ENCODE assay signal across 8 cellular contexts in the genomic region with DNA sequence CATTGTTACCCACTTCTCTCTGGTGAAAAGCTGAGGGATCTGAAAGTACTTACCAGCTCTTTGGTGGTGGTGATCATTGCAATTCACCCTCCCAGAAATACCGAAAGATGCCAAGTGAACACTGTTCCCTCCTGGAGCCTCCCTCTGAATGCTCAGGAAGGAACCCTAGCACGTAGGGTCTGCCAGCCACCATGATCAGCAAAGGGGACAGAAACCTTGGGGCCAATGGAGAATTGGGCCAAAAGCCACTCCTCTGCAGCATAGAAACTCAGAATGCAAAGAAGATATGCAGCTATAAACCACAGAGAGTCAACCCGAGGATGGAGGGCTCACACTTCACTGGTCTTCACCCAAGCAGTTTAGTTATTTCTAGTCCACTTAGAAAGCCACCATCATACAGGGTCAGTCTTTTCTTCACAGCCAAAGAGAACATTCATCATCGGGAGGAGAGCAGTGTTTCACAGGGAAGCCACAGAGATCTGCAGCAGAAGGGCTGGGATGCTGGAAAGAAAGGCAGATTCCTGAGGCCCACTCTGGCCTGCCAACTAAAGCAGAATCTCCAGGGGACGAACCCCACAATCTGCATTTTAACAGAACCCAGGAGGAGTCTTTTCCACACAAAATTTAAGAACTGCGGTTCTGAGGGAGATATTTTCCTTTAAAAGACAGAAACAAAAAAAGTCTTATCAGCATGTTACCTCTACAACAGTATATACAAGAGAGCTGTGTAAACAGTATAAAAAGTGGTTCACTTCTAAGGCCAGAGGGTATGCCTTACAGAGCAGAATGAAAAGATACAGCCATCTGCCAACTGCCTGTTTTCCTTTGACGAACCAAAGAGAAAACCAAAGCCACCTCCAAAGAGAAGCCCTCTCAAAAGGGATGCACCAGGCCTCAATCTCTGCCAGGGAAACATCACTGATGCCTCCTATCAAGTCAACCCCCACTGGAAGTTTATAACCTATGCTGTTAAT.
A peak's percentile ranks its signal among the peaks of the same experiment; 100 is the strongest.
DNase-seq lines count a peak whose midpoint lies in the region; ATAC-seq lines count a peak whose summit lies in the region.

No MANE protein-coding gene starts in this region.

- no peaks in the 10 kb centered on the region for H3K9me3 Mint-ChIP-seq in activated naive CD4-positive, alpha-beta T cell treated with anti-CD3 and anti-CD28 coated beads, Interleukin-2, amount 50 U/mL, for 24 hours
- H3K9me3 Mint-ChIP-seq in stimulated activated effector memory CD8-positive, alpha-beta T cell treated with anti-CD3 and anti-CD28 coated beads, Interleukin-12 subunit alpha, Interleukin-12 subunit beta, amount 100 ng/mL, for 72 hours, result no peaks in the 10 kb centered on the region

- peak; percentile 45 for ATAC-seq in HG03378 (IDR thresholded peaks at IDR 0.05; ENCODE audit: unreplicated experiment)
- peak; percentile 66 for ATAC-seq in stimulated activated effector memory CD8-positive, alpha-beta T cell treated with anti-CD3 and anti-CD28 coated beads, Interleukin-12 subunit alpha, Interleukin-12 subunit beta, amount 100 ng/mL, for 72 hours

- H3K27ac Mint-ChIP-seq in activated naive CD4-positive, alpha-beta T cell treated with anti-CD3 and anti-CD28 coated beads, Interleukin-2, amount 50 U/mL, for 24 hours, result peak overlapping the region; percentile 98
- H3K27ac Mint-ChIP-seq in stimulated activated effector memory CD8-positive, alpha-beta T cell treated with anti-CD3 and anti-CD28 coated beads, Interleukin-12 subunit alpha, Interleukin-12 subunit beta, amount 100 ng/mL, for 72 hours, result no peak overlapping the region

- no peaks in the 10 kb centered on the region for H3K27me3 Mint-ChIP-seq in activated naive CD4-positive, alpha-beta T cell treated with anti-CD3 and anti-CD28 coated beads, Interleukin-2, amount 50 U/mL, for 24 hours

- H3K27ac ChIP-seq in caudate nucleus (ENCODE audit: low read depth, low read length), result peak overlapping the region; percentile 67

- DNase-seq in activated naive CD4-positive, alpha-beta T cell treated with Interleukin-2 at 50 U/mL for 16 hours, result no peak
- no peak for DNase-seq in caudate nucleus (lab: John Stamatoyannopoulos, UW)
- peak in 1 of 2 donors; percentile 62 for DNase-seq in stimulated activated effector memory CD8-positive, alpha-beta T cell treated with anti-CD3 and anti-CD28 coated beads, Interleukin-12 subunit alpha, Interleukin-12 subunit beta, amount 100 ng/mL, for 72 hours (ENCODE audit: low spot score in 2 of 2)
- DNase-seq in inferior parietal cortex (ENCODE audit: extremely low spot score), result no peak
- no peak for DNase-seq in DMS53 (lab: John Stamatoyannopoulos, UW)
- DNase-seq in NCI-H2029 treated with DMSO at 0.1 percent for 48 hours (lab: John Stamatoyannopoulos, UW), result no peak

- H3K4me3 Mint-ChIP-seq in activated naive CD4-positive, alpha-beta T cell treated with anti-CD3 and anti-CD28 coated beads, Interleukin-2, amount 50 U/mL, for 24 hours, result peak overlapping the region; percentile 26
- no peak overlapping the region for H3K4me3 Mint-ChIP-seq in stimulated activated effector memory CD8-positive, alpha-beta T cell treated with anti-CD3 and anti-CD28 coated beads, Interleukin-12 subunit alpha, Interleukin-12 subunit beta, amount 100 ng/mL, for 72 hours

- peaks cover 22% of the 10 kb centered on the region for H3K4me1 Mint-ChIP-seq in activated naive CD4-positive, alpha-beta T cell treated with anti-CD3 and anti-CD28 coated beads, Interleukin-2, amount 50 U/mL, for 24 hours
- H3K4me1 Mint-ChIP-seq in stimulated activated effector memory CD8-positive, alpha-beta T cell treated with anti-CD3 and anti-CD28 coated beads, Interleukin-12 subunit alpha, Interleukin-12 subunit beta, amount 100 ng/mL, for 72 hours, result peaks cover 7% of the 10 kb centered on the region

- peaks cover 2% of the 10 kb centered on the region for H3K36me3 Mint-ChIP-seq in activated naive CD4-positive, alpha-beta T cell treated with anti-CD3 and anti-CD28 coated beads, Interleukin-2, amount 50 U/mL, for 24 hours
- peaks cover 6% of the 10 kb centered on the region for H3K36me3 Mint-ChIP-seq in stimulated activated effector memory CD8-positive, alpha-beta T cell treated with anti-CD3 and anti-CD28 coated beads, Interleukin-12 subunit alpha, Interleukin-12 subunit beta, amount 100 ng/mL, for 72 hours
